In genomic region chr3:48502121-48502520, GRCh38 we compare ENCODE assay signal across 10 cellular contexts. TPM values are rescaled to one million over a fixed set of nuclear protein-coding genes. Genes with fewer than 3 reads are reported as not detected.
DNase-seq lines count a peak whose midpoint lies in the region; ATAC-seq and TF ChIP-seq lines count a peak whose summit lies in the region.
"Had no signal": no experiment of that assay in that cellular context is flagged by ENCODE, and none has a peak within 500 bp of the region (broad histone marks: within the 10 kb centered on the region; RNA-seq: fewer than 3 reads in every experiment).

No MANE protein-coding gene starts in this region.

- no peaks in the 10 kb centered on the region for H3K9me3 ChIP-seq in esophagus squamous epithelium
- no peaks in the 10 kb centered on the region for H3K9me3 ChIP-seq in sigmoid colon
- H3K9me3 ChIP-seq: SJSA1 had no signal

- H3K4me3 ChIP-seq in esophagus squamous epithelium: peak overlapping the region in 2 of 4 donors; percentile 75 to 89
- no peak overlapping the region for H3K4me3 ChIP-seq in sigmoid colon
- H3K4me3 ChIP-seq: SJSA1 had no signal

- intact Hi-C loops in CD14-positive monocyte (cut with micrococcal nuclease): no loop called here
- intact Hi-C loops in esophagus squamous epithelium (cut with DNase I): loop anchor here (5.0 kb wide), 1 partner anchor 35 kb away; a partner anchor contains a TSS
- intact Hi-C loops in sigmoid colon (cut with DNase I): loop anchor here (2.0 kb wide), 2 partner anchors 35 to 47 kb away; a partner anchor contains a TSS

- H3K4me1 ChIP-seq in esophagus squamous epithelium (peaks cover 35 to 71% (median 49%) of the 10 kb centered on the region in 3 donors), sigmoid colon (peaks cover 0 to 26% (median 24%) of the 10 kb centered on the region in 4 donors)

- H3K36me3 Mint-ChIP-seq in CD14-positive monocyte: peaks cover 33 to 41% of the 10 kb centered on the region in 2 donors

- CTCF ChIA-PET in RWPE1 (lab: Yijun Ruan, JAX): no interaction called here

- ATAC-seq in HG03442 (IDR thresholded peaks at IDR 0.05; ENCODE audit: unreplicated experiment): no peak

- DNase-seq in CD14-positive monocyte (ENCODE audit: low spot score): no peak
- no peak for DNase-seq in RWPE1 (ENCODE audit: low spot score)
- no peak for DNase-seq in esophagus squamous epithelium (lab: John Stamatoyannopoulos, UW)
- no peak for DNase-seq in sigmoid colon
- DNase-seq in NCI-H345 (lab: John Stamatoyannopoulos, UW): no peak
- no peak for DNase-seq in RKO (ENCODE audit: low spot score)
- DNase-seq: activated CD4-positive, alpha-beta T cell treated with anti-CD3 and anti-CD28 coated beads for 1 hour; NCI-H1436 treated with DMSO at 0.1 percent for 48 hours had no signal

- peaks cover 0 to 1% (median 0%) of the 10 kb centered on the region in 3 donors for H3K27me3 Mint-ChIP-seq in CD14-positive monocyte (ENCODE audit: low read depth in 3 of 3)

- H3K27me3 ChIP-seq in esophagus squamous epithelium (no peaks in the 10 kb centered on the region), sigmoid colon (no peaks in the 10 kb centered on the region)
- H3K27me3 ChIP-seq: SJSA1 had no signal

- H3K27ac Mint-ChIP-seq in CD14-positive monocyte: peak overlapping the region in 4 of 7 donors; percentile 32 to 75 (median 56)

- 32 to 38% methylated on average over 2 to 3 of the region's 5 CpGs for WGBS in esophagus squamous epithelium, 2 donors
- WGBS in sigmoid colon, 2 donors: 77 to 83% methylated on average over 5 of the region's 5 CpGs

- peaks cover 52% of the 10 kb centered on the region for H3K4me1 Mint-ChIP-seq in CD14-positive monocyte

- TF ChIP-seq CTCF in CD14-positive monocyte (IDR thresholded peaks at IDR 0.05): no peak
- TF ChIP-seq CTCF in RWPE1 (conservative IDR thresholded peaks at IDR 0.05; ENCODE audit: low read depth): no peak
- no peak for TF ChIP-seq CTCF in esophagus squamous epithelium (IDR thresholded peaks at IDR 0.05)
- TF ChIP-seq CTCF in sigmoid colon (IDR thresholded peaks at IDR 0.05): no peak

- TF ChIP-seq POLR2A in esophagus squamous epithelium (IDR thresholded peaks at IDR 0.05) (no peak), sigmoid colon (IDR thresholded peaks at IDR 0.05) (no peak)

- peaks cover 7 to 12% (median 7%) of the 10 kb centered on the region in 7 donors for H3K9me3 Mint-ChIP-seq in CD14-positive monocyte

- TF ChIP-seq EP300 in sigmoid colon (IDR thresholded peaks at IDR 0.05): no peak

- H3K27ac ChIP-seq in RWPE1: peak overlapping the region; percentile 91
- H3K27ac ChIP-seq in esophagus squamous epithelium: peak overlapping the region; percentile 95 to 99 (median 96)
- H3K27ac ChIP-seq in sigmoid colon: peak overlapping the region; percentile 83 to 95 (median 91)
- H3K27ac ChIP-seq: SJSA1 had no signal

- H3K4me3 Mint-ChIP-seq in CD14-positive monocyte: no peak overlapping the region

- POLR2A ChIA-PET in RWPE1 (lab: Yijun Ruan, JAX; ENCODE audit: low non-redundant PET): interaction anchor here (0.7 kb wide), 1 partner anchor 16 kb away, joined by 3 read pairs; no protein-coding TSS in a partner anchor

- H3K36me3 ChIP-seq in esophagus squamous epithelium (peaks cover 0 to 37% (median 10%) of the 10 kb centered on the region in 3 donors), sigmoid colon (peaks cover 0 to 26% (median 5%) of the 10 kb centered on the region in 4 donors)

RNA-seq across cellular contexts. Expression of gene SHISA5, which starts 1.9 kb away (rescaled TPM):
- 100 to 1,000 TPM; 242 to 266 TPM for polyA plus RNA-seq in CD14-positive monocyte
- total RNA-seq in esophagus squamous epithelium: 100 to 1,000 TPM in 2 of 4 donors, 10 to 100 TPM in 2; 71.8 to 138 (median 115) TPM
- total RNA-seq in sigmoid colon: 10 to 100 TPM; 62.0 to 88.9 (median 74.7) TPM
- 100 to 1,000 TPM in 1 of 3 donors, 10 to 100 TPM in 2; 57.7 to 142 (median 60.1) TPM for polyA plus RNA-seq in sigmoid colon

RNA-seq across cellular contexts. Expression of gene PFKFB4, which starts 54.5 kb away (rescaled TPM):
- polyA plus RNA-seq in CD14-positive monocyte (10 to 100 TPM; 32.2 to 34.9 TPM), sigmoid colon (1 to 10 TPM; 4.2 to 8.0 (median 4.8) TPM)
- total RNA-seq in esophagus squamous epithelium (10 to 100 TPM in 1 of 4 donors, 1 to 10 TPM in 3; 6.7 to 10.2 (median 8.0) TPM), sigmoid colon (1 to 10 TPM; 1.5 to 6.7 (median 2.7) TPM)

RNA-seq across cellular contexts. Expression of gene ATRIP, which starts 55.6 kb away (rescaled TPM):
- polyA plus RNA-seq in CD14-positive monocyte (1 to 10 TPM; 1.8 to 2.8 TPM), sigmoid colon (1 to 10 TPM; 1.8 to 6.2 (median 2.4) TPM)
- total RNA-seq in esophagus squamous epithelium (1 to 10 TPM; 4.8 to 8.9 (median 7.1) TPM), sigmoid colon (1 to 10 TPM; 3.4 to 9.4 (median 5.2) TPM)

Comparison
In these comparisons a context has a peak if more than half of its experiments do, and no peak if none do; other contexts are left out.
1. intact Hi-C loops: an anchor here in esophagus squamous epithelium (5.0 kb wide) and sigmoid colon (2.0 kb wide); none called in CD14-positive monocyte.